9 cellular contexts compared by ENCODE assay signal in genomic region chrX:130083656-130084382, GRCh38. TPM values are rescaled to one million over a fixed set of nuclear protein-coding genes. Genes with fewer than 3 reads are reported as not detected.
DNase-seq lines count a peak whose midpoint lies in the region; ATAC-seq and TF ChIP-seq lines count a peak whose summit lies in the region.
"Had no signal": no experiment of that assay in that cellular context is flagged by ENCODE, and none has a peak within 500 bp of the region (broad histone marks: within the 10 kb centered on the region; RNA-seq: fewer than 3 reads in every experiment).

No MANE protein-coding gene starts in this region.

- no peak overlapping the region for H2AK5ac ChIP-seq in mesendoderm (ENCODE audit: low read length)

- TF ChIP-seq CTCF in GM06990 (IDR thresholded peaks at IDR 0.05; ENCODE audit: insufficient read depth, low read length, poor library complexity, severe bottlenecking) (no peak), NB4 (IDR thresholded peaks at IDR 0.05; ENCODE audit: low read depth, low read length) (no peak)

- no CpG with 5 or more reads among the region's 15 CpGs for WGBS in mesendoderm (ENCODE audit: extremely low coverage, insufficient coverage, low lambda C conversion rate)

- H2BK5ac ChIP-seq in mesendoderm (ENCODE audit: low read length), result no peak overlapping the region

- H3K56ac ChIP-seq in mesendoderm (ENCODE audit: low read length), result no peak overlapping the region

- H4K8ac ChIP-seq in mesendoderm (ENCODE audit: low read depth, low read length), result no peak overlapping the region

- H3K4me3 ChIP-seq in GM06990 (replicated peaks; ENCODE audit: low read depth, low read length) (peak overlapping the region; percentile 45), NB4 (ENCODE audit: low read depth, low read length) (peak overlapping the region; percentile 59), mesendoderm (ENCODE audit: low read length) (no peak overlapping the region)

- no peaks in the 10 kb centered on the region for H3K79me1 ChIP-seq in mesendoderm (ENCODE audit: low read length)

- no peak overlapping the region for H4K5ac ChIP-seq in mesendoderm (ENCODE audit: low read length)

- H2BK15ac ChIP-seq in mesendoderm (replicated peaks; ENCODE audit: low read depth), result no peak overlapping the region

- H3K18ac ChIP-seq in mesendoderm (ENCODE audit: low read length), result no peak overlapping the region

- H3K4ac ChIP-seq in mesendoderm (ENCODE audit: low read depth, low read length), result no peak overlapping the region

- H3K4me1 ChIP-seq in mesendoderm (ENCODE audit: control insufficient read depth, low read depth, low read length), result peaks cover 3% of the 10 kb centered on the region

- TF ChIP-seq POLR2A in NB4 (IDR thresholded peaks at IDR 0.05; ENCODE audit: extremely low read depth, insufficient read length), result no peak

- no peak overlapping the region for H3K9ac ChIP-seq in mesendoderm (ENCODE audit: low read length)

- H3K79me2 ChIP-seq in mesendoderm (ENCODE audit: control insufficient read depth, insufficient read depth, low read length), result no peaks in the 10 kb centered on the region

- DNase-seq in GM06990 (ENCODE audit: extremely low read depth, insufficient read length) (peak; percentile 66), NB4 (ENCODE audit: low read depth) (peak; percentile 82), germinal center (ENCODE audit: low spot score) (peak; percentile 36), mesendoderm (no peak), NCI-H128 (lab: John Stamatoyannopoulos, UW; ENCODE audit: unreplicated experiment) (no peak), mucosa of gallbladder (ENCODE audit: low spot score) (no peak)
- no peak for DNase-seq in activated CD8-positive, alpha-beta memory T cell treated with anti-CD3 and anti-CD28 coated beads, Interleukin-2, amount 50 U/mL, for 4 hours
- DNase-seq: NCI-H1417 treated with DMSO at 0.1 percent for 48 hours had no signal

- H3K27ac ChIP-seq in mesendoderm (ENCODE audit: low read depth, low read length), result no peak overlapping the region

- ATAC-seq in GM21515 (IDR thresholded peaks at IDR 0.05; ENCODE audit: unreplicated experiment), result peak; percentile 28

- H3K27me3 ChIP-seq in GM06990 (replicated peaks; ENCODE audit: control insufficient read depth, insufficient read depth, low read length) (no peaks in the 10 kb centered on the region), mesendoderm (ENCODE audit: insufficient read depth, low read length, poor library complexity) (no peaks in the 10 kb centered on the region)

- H2BK120ac ChIP-seq in mesendoderm (ENCODE audit: low read depth, low read length), result no peak overlapping the region

- H3K36me3 ChIP-seq in GM06990 (ENCODE audit: control insufficient read depth, insufficient read depth, low read length) (no peaks in the 10 kb centered on the region; the same call in none of the 2 replicates), mesendoderm (ENCODE audit: control insufficient read depth, insufficient read depth, low read length) (no peaks in the 10 kb centered on the region)

- H3K4me2 ChIP-seq in mesendoderm (ENCODE audit: low read length), result no peak overlapping the region

- no peak overlapping the region for H3K23ac ChIP-seq in mesendoderm (ENCODE audit: low read length)

RNA-seq across cellular contexts. Expression of gene ELF4, which starts 26.5 kb away (rescaled TPM):
- 1.9 TPM for polyA plus RNA-seq in mesendoderm (2013, experiment 1 of 2)
- 1.8 TPM for polyA plus RNA-seq in mesendoderm (2013, experiment 2 of 2)
- 12.5 TPM for total RNA-seq in mucosa of gallbladder

Comparison
In these comparisons a context has a peak if more than half of its experiments do, and no peak if none do; other contexts are left out.
1. DNase-seq: peak in GM06990 (single experiment), NB4 (single experiment) and germinal center (single experiment); none in mesendoderm (single experiment), NCI-H128 (single experiment), mucosa of gallbladder (single experiment) and activated CD8-positive, alpha-beta memory T cell treated with anti-CD3 and anti-CD28 coated beads, Interleukin-2, amount 50 U/mL, for 4 hours (single experiment).